25 cellular contexts compared by ENCODE assay signal in genomic region chr9:136432591-136432990, GRCh38.
"Had no signal": no experiment of that assay in that cellular context is flagged by ENCODE, and none has a peak within 500 bp of the region (broad histone marks: within the 10 kb centered on the region; RNA-seq: fewer than 3 reads in every experiment).

No MANE protein-coding gene starts in this region.

- H3K27me3 ChIP-seq: MG63, SJSA1 had no signal

- H3K4me3 ChIP-seq: MG63, SJSA1, SK-N-MC had no signal

- H3K9me3 ChIP-seq: MG63, SJSA1 had no signal

- ATAC-seq: Panc1, PC-3 had no signal

- DNase-seq: Karpas-422; KG1; MG63; NCI-H1092; NCI-H1105 treated with DMSO at 0.1 percent for 48 hours; NCI-H1417 treated with DMSO at 0.1 percent for 48 hours; NCI-H146; NCI-H1694 treated with DMSO at 0.1 percent for 48 hours; NCI-H1930; NCI-H2081; NCI-H2107; NCI-H2227 treated with DMSO at 0.1 percent for 48 hours; NCI-H446; NCI-H510A; NCI-H524 treated with DMSO at 0.1 percent for 48 hours; NCI-H69; NCI-H774; NK-92 treated with Interleukin-12 subunit alpha and Interleukin-12 subunit beta, amount 100 ng/mL, for 24 hours; PC-3; Right ventricle myocardium superior; SIG-M5 had no signal

- H3K27ac ChIP-seq: RWPE1, SJSA1, SK-N-MC had no signal
